In the genomic region with DNA sequence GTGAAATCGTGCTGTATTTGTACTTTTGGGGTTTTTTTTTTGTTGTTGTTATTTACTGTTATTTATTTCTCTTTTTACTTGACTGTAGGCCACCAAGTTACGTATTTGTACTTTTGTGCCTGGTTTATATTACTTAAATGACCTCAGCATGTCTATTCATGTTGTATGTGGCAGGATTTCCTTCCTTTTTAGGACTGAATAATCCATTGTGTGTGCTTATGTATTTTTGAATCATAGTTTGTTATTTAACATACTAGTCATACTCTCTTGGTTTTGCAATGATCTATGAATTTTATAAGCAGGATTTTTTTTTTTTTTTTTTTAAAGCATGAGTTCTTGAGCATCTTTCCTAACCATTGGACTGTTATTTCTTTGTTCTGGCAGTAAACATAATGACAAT, we compare ENCODE assay signal across 29 cellular contexts. TPM values are rescaled to one million over a fixed set of nuclear protein-coding genes. Genes with fewer than 3 reads are reported as not detected.
DNase-seq lines count a peak whose midpoint lies in the region; ATAC-seq, FAIRE-seq and TF ChIP-seq lines count a peak whose summit lies in the region.
"Had no signal": no experiment of that assay in that cellular context is flagged by ENCODE, and none has a peak within 500 bp of the region (broad histone marks: within the 10 kb centered on the region; RNA-seq: fewer than 3 reads in every experiment).

No MANE protein-coding gene starts in this region.

- CTCF ChIA-PET in endothelial cell of umbilical vein (lab: Charles Lee), result no interaction called here

- H3K27me3 Mint-ChIP-seq in T-helper 17 cell, result no peaks in the 10 kb centered on the region
- H3K27me3 Mint-ChIP-seq: activated CD4-positive, alpha-beta T cell treated with anti-CD3 and anti-CD28 coated beads, Interleukin-2, amount 10 ng/mL, durations not matched to agents 24 days and 14 days; activated naive CD8-positive, alpha-beta T cell treated with anti-CD3 and anti-CD28 coated beads, Interleukin-2, amount 50 U/mL, for 24 hours; activated T-cell treated with anti-CD3 and anti-CD28 coated beads, Interleukin-2, amount 50 U/mL, for 24 hours; CD4-positive, CD25-positive, alpha-beta regulatory T cell had no signal

- H3K9ac ChIP-seq in GM23248, result no peak overlapping the region
- H3K9ac ChIP-seq in endothelial cell of umbilical vein (replicated peaks; ENCODE audit: extremely low read depth, insufficient read depth, low read length), result no peak overlapping the region

- H3K36me3 ChIP-seq in GM23248 (ENCODE audit: low read depth), result peaks cover 25% of the 10 kb centered on the region; the same call in 1 of the 2 replicates
- peaks cover 0 to 7% of the 10 kb centered on the region in 2 experiments for H3K36me3 ChIP-seq in endothelial cell of umbilical vein (ENCODE audit: control insufficient read depth in 2 of 2, extremely low read depth in 1 of 2, insufficient read depth in 2 of 2, low read length in 2 of 2)
- peaks cover 0 to 2% of the 10 kb centered on the region in 2 donors for H3K36me3 ChIP-seq in small intestine (ENCODE audit: control insufficient read depth in 2 of 2, insufficient read depth in 2 of 2, low read length in 2 of 2)
- H3K36me3 ChIP-seq: uterus had no signal

- H3K9me2 ChIP-seq in GM23248 (ENCODE audit: insufficient read depth), result no peaks in the 10 kb centered on the region

- no peaks in the 10 kb centered on the region for H3K4me1 ChIP-seq in GM23248 (ENCODE audit: insufficient read depth)
- H3K4me1 ChIP-seq in endothelial cell of umbilical vein (ENCODE audit: control insufficient read depth, extremely low read depth, insufficient read depth, low read length), result no peaks in the 10 kb centered on the region
- H3K4me1 ChIP-seq in small intestine (ENCODE audit: control insufficient read depth in 2 of 2, insufficient read depth in 1 of 2, low read depth in 1 of 2, low read length in 1 of 2), result no peaks in the 10 kb centered on the region
- H3K4me1 ChIP-seq: pancreas, SJSA1, uterus had no signal

- H3F3A ChIP-seq in GM23248 (ENCODE audit: insufficient read depth), result no peaks in the 10 kb centered on the region

- POLR2A ChIA-PET in endothelial cell of umbilical vein (lab: Charles Lee), result no interaction called here

- intact Hi-C loops in endothelial cell of umbilical vein (cut with micrococcal nuclease) (no loop called here), left cardiac atrium (cut with DNase I) (no loop called here)

- dilution Hi-C loops in endothelial cell of umbilical vein (cut with MboI; ENCODE audit: extremely low pct_ligation_motif_present, low sequenced_read_pairs), result no loop called here

- no peak for TF ChIP-seq CTCF in endothelial cell of umbilical vein (IDR thresholded peaks at IDR 0.05; ENCODE audit: extremely low read depth in 1 of 2, insufficient read depth in 1 of 2, low read depth in 1 of 2, low read length in 2 of 2)

- peaks cover 18% of the 10 kb centered on the region for H3K36me3 Mint-ChIP-seq in T-helper 17 cell (ENCODE audit: low read depth)

- H2AFZ ChIP-seq in GM23248 (no peak overlapping the region), endothelial cell of umbilical vein (ENCODE audit: low read depth, low read length) (no peak overlapping the region)

- H3K4me1 Mint-ChIP-seq in T-helper 17 cell, result peaks cover 10% of the 10 kb centered on the region
- H3K4me1 Mint-ChIP-seq: activated naive CD8-positive, alpha-beta T cell treated with anti-CD3 and anti-CD28 coated beads, Interleukin-2, amount 50 U/mL, for 24 hours; neural crest cell had no signal

- H4K20me1 ChIP-seq in GM23248 (ENCODE audit: insufficient read depth) (no peaks in the 10 kb centered on the region), endothelial cell of umbilical vein (replicated peaks; ENCODE audit: control insufficient read depth, extremely low read depth, insufficient read depth, low read length) (no peaks in the 10 kb centered on the region)

- no peak for ATAC-seq in T-helper 17 cell
- ATAC-seq in left cardiac atrium, result no peak
- ATAC-seq: activated naive CD8-positive, alpha-beta T cell treated with anti-CD3 and anti-CD28 coated beads, Interleukin-2, amount 50 U/mL, for 24 hours; left lobe of liver; pancreas had no signal

- H3K27me3 ChIP-seq in GM23248 (replicated peaks; ENCODE audit: insufficient read depth) (no peaks in the 10 kb centered on the region), endothelial cell of umbilical vein (ENCODE audit: control insufficient read depth in 2 of 2, insufficient read depth in 2 of 2, low read length in 2 of 2) (no peaks in the 10 kb centered on the region), small intestine (ENCODE audit: control insufficient read depth in 2 of 2, insufficient read depth in 2 of 2, low read length in 2 of 2) (no peaks in the 10 kb centered on the region)
- H3K27me3 ChIP-seq: pancreas, SJSA1, uterus had no signal

- peak; percentile 19 for DNase-seq in GM23248
- no peak for DNase-seq in T-helper 17 cell
- DNase-seq in endothelial cell of umbilical vein (ENCODE audit: low read depth, low spot score), result peak; percentile 51
- peak; percentile 14 for DNase-seq in glomerular endothelial cell (ENCODE audit: extremely low read depth, low read depth, low spot score)
- DNase-seq in small intestine, result no peak
- DNase-seq in substantia nigra (lab: John Stamatoyannopoulos, UW), result no peak
- no peak for DNase-seq in H54 (ENCODE audit: insufficient read length, low spot score)
- no peak for DNase-seq in left cardiac atrium
- DNase-seq: activated CD4-positive, alpha-beta T cell treated with anti-CD3 and anti-CD28 coated beads, Interleukin-2, amount 10 ng/mL, durations not matched to agents 24 days and 14 days; activated gamma-delta T cell treated with Interleukin-2 at 50 U/mL for 16 hours; activated naive CD8-positive, alpha-beta T cell treated with anti-CD3 and anti-CD28 coated beads, Interleukin-2, amount 50 U/mL, for 24 hours; activated T-cell treated with anti-CD3 and anti-CD28 coated beads, Interleukin-2, amount 50 U/mL, for 24 hours; AML-193; Calu3; CD4-positive, CD25-positive, alpha-beta regulatory T cell; DND-41; erythroblast; hypothalamus; mesendoderm; NCI-H1048; NCI-H1694 treated with DMSO at 0.1 percent for 48 hours; NCI-H510A; pancreas; stimulated activated naive CD4-positive, alpha-beta T cell treated with Interleukin-2 at 50 U/mL for 16 hours; uterus had no signal

- peak overlapping the region; percentile 63 for H3K27ac Mint-ChIP-seq in T-helper 17 cell
- H3K27ac Mint-ChIP-seq: activated CD4-positive, alpha-beta T cell treated with anti-CD3 and anti-CD28 coated beads, Interleukin-2, amount 10 ng/mL, durations not matched to agents 24 days and 14 days; activated naive CD8-positive, alpha-beta T cell treated with anti-CD3 and anti-CD28 coated beads, Interleukin-2, amount 50 U/mL, for 24 hours; activated T-cell treated with anti-CD3 and anti-CD28 coated beads, Interleukin-2, amount 50 U/mL, for 24 hours had no signal

- FAIRE-seq in endothelial cell of umbilical vein (lab: Jason Lieb, UNC) (no peak), small intestine (lab: Jason Lieb, UNC) (no peak), H54 (lab: Jason Lieb, UNC) (no peak)
- FAIRE-seq: pancreas had no signal

- 54 to 70% methylated on average over 2 of the region's 2 CpGs for WGBS in GM23248 (ENCODE audit: low coverage in 1 of 2, low lambda C conversion rate in 2 of 2, missing lambda C conversion rate in 2 of 2), 2 experiments
- 80 to 92% (median 86%) methylated on average over 2 of the region's 2 CpGs for WGBS in small intestine, 3 donors

- in situ Hi-C loops in GM23248 (cut with MboI), result no loop called here

- no peak overlapping the region for H3K27ac ChIP-seq in GM23248
- H3K27ac ChIP-seq in endothelial cell of umbilical vein (ENCODE audit: insufficient read depth, low read depth, low read length), result peak overlapping the region; percentile 49
- no peak overlapping the region for H3K27ac ChIP-seq in small intestine (ENCODE audit: low read depth in 1 of 2, low read length in 1 of 2)
- no peak overlapping the region for H3K27ac ChIP-seq in substantia nigra (ENCODE audit: low read depth, low read length, poor library complexity, severe bottlenecking)
- H3K27ac ChIP-seq: pancreas, SJSA1, uterus had no signal

- H3K9me3 ChIP-seq in GM23248 (ENCODE audit: low read depth), result no peaks in the 10 kb centered on the region
- H3K9me3 ChIP-seq in T-helper 17 cell (ENCODE audit: control insufficient read depth, low read length, poor library complexity, severe bottlenecking), result no peaks in the 10 kb centered on the region
- no peaks in the 10 kb centered on the region for H3K9me3 ChIP-seq in endothelial cell of umbilical vein (replicated peaks; ENCODE audit: control insufficient read depth, insufficient read depth, low read length)
- H3K9me3 ChIP-seq in small intestine (ENCODE audit: control insufficient read depth, low read depth), result no peaks in the 10 kb centered on the region
- H3K9me3 ChIP-seq: pancreas, SJSA1, uterus had no signal

- H3K4me3 ChIP-seq in GM23248 (no peak overlapping the region), endothelial cell of umbilical vein (replicated peaks in 1 of 3; ENCODE audit: insufficient read depth in 1 of 3, low read depth in 1 of 3, low read length in 3 of 3) (no peak overlapping the region), small intestine (ENCODE audit: low read depth in 1 of 2, low read length in 2 of 2) (no peak overlapping the region)
- H3K4me3 ChIP-seq: pancreas, SJSA1, smooth muscle cell, uterus had no signal

- no peak for TF ChIP-seq POLR2A in endothelial cell of umbilical vein (IDR thresholded peaks at IDR 0.05; ENCODE audit: low read depth, low read length)
- TF ChIP-seq POLR2A in H54 (IDR thresholded peaks at IDR 0.05; ENCODE audit: low read depth, low read length), result no peak

- H3K79me2 ChIP-seq in GM23248 (ENCODE audit: insufficient read depth) (no peaks in the 10 kb centered on the region), endothelial cell of umbilical vein (ENCODE audit: control insufficient read depth, insufficient read depth, low read length) (no peaks in the 10 kb centered on the region)

- H3K4me2 ChIP-seq in GM23248 (ENCODE audit: unreplicated experiment) (no peak overlapping the region), endothelial cell of umbilical vein (ENCODE audit: insufficient read depth, low read length) (no peak overlapping the region)
- H3K4me2 ChIP-seq: smooth muscle cell had no signal

- no TSS peak for BruUV-seq in endothelial cell of umbilical vein (replicated peaks; lab: Mats Ljungman, UMichigan)

- H3K4me3 Mint-ChIP-seq in T-helper 17 cell, result no peak overlapping the region
- H3K4me3 Mint-ChIP-seq: activated CD4-positive, alpha-beta T cell treated with anti-CD3 and anti-CD28 coated beads, Interleukin-2, amount 10 ng/mL, durations not matched to agents 24 days and 14 days; activated naive CD8-positive, alpha-beta T cell treated with anti-CD3 and anti-CD28 coated beads, Interleukin-2, amount 50 U/mL, for 24 hours; activated T-cell treated with anti-CD3 and anti-CD28 coated beads, Interleukin-2, amount 50 U/mL, for 24 hours; CD4-positive, CD25-positive, alpha-beta regulatory T cell; neural crest cell had no signal

- no peaks in the 10 kb centered on the region for H3K9me1 ChIP-seq in endothelial cell of umbilical vein (replicated peaks; ENCODE audit: control insufficient read depth, extremely low read depth, insufficient read depth, low read length)

RNA-seq across cellular contexts. Expression of a gene that starts 51.2 kb away (rescaled TPM):
- total RNA-seq in GM23248 (2014; rRNA removed; shearing (Covaris generic)), result 13.8 and 18.2 TPM in 2 replicates
- polyA plus RNA-seq in GM23248 (2016; fragmentation: Nextera tagmentation; extraction: Ambion mirVana), result 16.7 and 19.6 TPM in 2 replicates
- total RNA-seq in T-helper 17 cell, result 10 to 100 TPM; 16.6 to 18.4 TPM
- total RNA-seq in endothelial cell of umbilical vein, result 26.0 and 30.6 TPM in 2 replicates
- polyA plus RNA-seq in endothelial cell of umbilical vein, result 10.3 and 13.6 TPM in 2 replicates
- polyA plus RNA-seq in endothelial cell of umbilical vein (2011; cell fraction: cytosol; rRNA removed), result 31.6 and 31.8 TPM in 2 replicates
- 15.5 and 18.9 TPM in 2 replicates for polyA plus RNA-seq in endothelial cell of umbilical vein (2011; cell fraction: nucleus; rRNA removed)
- 20.3 and 26.0 TPM in 2 replicates for polyA plus RNA-seq in endothelial cell of umbilical vein (2012)
- polyA minus RNA-seq in endothelial cell of umbilical vein, result 25.2 and 36.7 TPM in 2 replicates
- polyA minus RNA-seq in endothelial cell of umbilical vein (2011; cell fraction: cytosol; rRNA and poly(A)+ RNA removed), result 19.4 TPM
- polyA minus RNA-seq in endothelial cell of umbilical vein (2011; cell fraction: nucleus; rRNA and poly(A)+ RNA removed), result 14.3 and 21.8 TPM in 2 replicates
- total RNA-seq in glomerular endothelial cell, result 22.3 and 25.3 TPM in 2 replicates
- polyA plus RNA-seq in small intestine, result 1 to 10 TPM; 3.2 to 6.1 (median 3.4) TPM
- 10 to 100 TPM; 11.9 to 12.5 TPM for total RNA-seq in left cardiac atrium

Comparison
In these comparisons a context has a peak if more than half of its experiments do, and no peak if none do; other contexts are left out.
1. DNase-seq: peak in GM23248 (single experiment), endothelial cell of umbilical vein (single experiment) and glomerular endothelial cell (single experiment); none in T-helper 17 cell (0 of 3), small intestine (single experiment), substantia nigra (0 of 49), H54 (single experiment) and left cardiac atrium (single experiment).